In the genomic region with DNA sequence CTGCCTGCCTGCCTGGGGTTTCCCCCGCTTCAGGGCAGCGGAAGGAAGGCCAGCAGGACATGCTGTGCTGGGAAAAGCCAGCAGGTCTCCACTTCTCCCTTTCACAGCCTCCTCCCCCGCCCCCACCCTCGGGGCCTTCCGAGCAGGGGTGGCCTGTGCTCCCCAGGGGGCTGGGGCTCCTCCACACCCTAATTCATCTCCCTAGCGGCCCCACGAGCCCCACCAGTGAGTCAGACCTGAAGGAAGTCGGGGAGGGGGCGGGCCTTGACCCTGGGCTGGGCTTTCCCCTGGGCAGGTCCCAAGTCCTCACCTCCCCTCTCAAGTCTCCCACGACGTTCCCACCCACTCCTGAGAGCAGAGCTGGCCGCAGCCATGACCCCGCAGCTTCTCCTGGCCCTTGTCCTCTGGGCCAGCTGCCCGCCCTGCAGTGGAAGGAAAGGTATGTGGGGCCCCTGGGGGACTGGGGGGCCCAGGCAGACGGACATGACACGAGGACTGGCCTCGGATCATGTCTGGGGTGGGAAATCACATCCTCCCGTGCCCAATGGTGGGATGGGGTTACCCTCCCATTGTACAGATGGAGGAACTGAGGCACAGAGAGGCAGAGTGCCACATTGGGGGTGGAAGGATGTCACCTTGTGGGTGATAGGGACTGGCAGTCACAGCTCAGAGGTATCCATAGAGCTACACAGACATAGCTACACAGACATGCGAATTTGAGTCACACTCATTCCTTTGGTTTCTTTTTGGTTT, we compare ENCODE assay signal across 8 cellular contexts. TPM values are rescaled to one million over a fixed set of nuclear protein-coding genes. Genes with fewer than 3 reads are reported as not detected.
DNase-seq lines count a peak whose midpoint lies in the region; ATAC-seq, FAIRE-seq and TF ChIP-seq lines count a peak whose summit lies in the region.

A gene (plus strand): TSS at position 345 of the 753 bp plus-strand sequence. CDS start 28 bp downstream, at position 373.

- whole genome bisulfite sequencing in K562 (ENCODE audit: insufficient coverage, low coverage, missing lambda C conversion rate): 5% methylated on average over 12 of the region's 19 CpGs

- peak within 1 kb of the TSS; percentile 66; the same call in 1 of the 2 replicates for H2AFZ ChIP-seq in K562 (ENCODE audit: low read depth, low read length)

- H3K9ac ChIP-seq in K562 (ENCODE audit: insufficient read depth in 1 of 2, low read depth in 2 of 2, low read length in 2 of 2): peak within 1 kb of the TSS in 1 of 2 experiments; percentile 33; a peak in 1 of 4 replicates

- no peak for TF ChIP-seq RAD21 in K562 (CRISPR knock-in tag; conservative IDR thresholded peaks at IDR 0.05 in 1 of 2, IDR thresholded peaks at IDR 0.05 in 1 of 2)

- CTCF ChIA-PET in K562 (lab: Yijun Ruan, JAX; ENCODE audit: low intra/inter-chr PET ratio): interaction anchor here (0.6 kb wide), 1 partner anchor 355 kb away, joined by 3 read pairs; no protein-coding TSS in a partner anchor

- FAIRE-seq in K562 (lab: Jason Lieb, UNC): no peak

- peak; percentile 65 for DNase-seq in GM12864 (ENCODE audit: low read depth)
- peak; percentile 24 for DNase-seq in LHCN-M2 (ENCODE audit: low read depth)
- peak; percentile 50 to 78 (median 74) for DNase-seq in K562 (ENCODE audit: extremely low read depth in 1 of 4, low spot score in 3 of 4)
- peak; percentile 18 for DNase-seq in myocyte (ENCODE audit: low read depth)
- DNase-seq in effector memory CD4-positive, alpha-beta T cell: no peak
- no peak for DNase-seq in NCI-H2081 treated with DMSO at 0.1 percent for 48 hours (lab: John Stamatoyannopoulos, UW)
- DNase-seq in H4 (ENCODE audit: low spot score): no peak

- no peaks in the 10 kb centered on the region for H3K9me1 ChIP-seq in K562 (ENCODE audit: control insufficient read depth, insufficient read depth, low read length)

- intact Hi-C loops in K562 (cut with micrococcal nuclease): no loop called here

- peaks cover 8 to 35% of the 10 kb centered on the region in 2 experiments; a peak in 4 of 5 replicates for H3K4me1 ChIP-seq in K562 (replicated peaks in 1 of 2; ENCODE audit: control insufficient read depth in 2 of 2, insufficient read depth in 2 of 2, low read length in 2 of 2)
- no peaks in the 10 kb centered on the region for H3K4me1 ChIP-seq in effector memory CD4-positive, alpha-beta T cell (ENCODE audit: control insufficient read depth, insufficient read depth, low read length, poor library complexity, severe bottlenecking)

- no peaks in the 10 kb centered on the region for H3K36me3 ChIP-seq in K562 (ENCODE audit: control insufficient read depth, insufficient read depth, low read length)
- no peaks in the 10 kb centered on the region for H3K36me3 ChIP-seq in effector memory CD4-positive, alpha-beta T cell (ENCODE audit: control insufficient read depth, insufficient read depth, low read length)

- TF ChIP-seq CTCF in GM12864 (IDR thresholded peaks at IDR 0.05; ENCODE audit: low read depth, low read length, missing control alignments): no peak
- no peak for TF ChIP-seq CTCF in K562 (IDR thresholded peaks at IDR 0.05 in 2 of 3, conservative IDR thresholded peaks at IDR 0.05 in 1 of 3; ENCODE audit: insufficient read depth in 2 of 3, low read depth in 1 of 3, low read length in 3 of 3)

- H3K79me2 ChIP-seq in K562 (ENCODE audit: control insufficient read depth, insufficient read depth, low read length): no peaks in the 10 kb centered on the region

- no peak for TF ChIP-seq EP300 in K562 (IDR thresholded peaks at IDR 0.05; ENCODE audit: low read length)

- peaks cover 0 to 17% of the 10 kb centered on the region in 2 experiments; a peak in 2 of 5 replicates for H3K27me3 ChIP-seq in K562 (ENCODE audit: control insufficient read depth in 2 of 2, insufficient read depth in 2 of 2, low read length in 2 of 2)
- H3K27me3 ChIP-seq in effector memory CD4-positive, alpha-beta T cell (replicated peaks; ENCODE audit: control insufficient read depth, insufficient read depth, low read length, poor library complexity, severe bottlenecking): peaks cover 14% of the 10 kb centered on the region

- POLR2A ChIA-PET in K562 (lab: Yijun Ruan, JAX): interaction anchor here (0.6 to 1.1 kb wide), 2 partner anchors 8 to 15 kb away, joined by 3 read pairs; no protein-coding TSS in a partner anchor

- peak; percentile 63 for ATAC-seq in GM21529 (IDR thresholded peaks at IDR 0.05; ENCODE audit: unreplicated experiment)
- ATAC-seq in K562: peak; percentile 61

- H3K9me3 ChIP-seq in K562 (replicated peaks; ENCODE audit: control insufficient read depth, insufficient read depth, low read depth, low read length): no peaks in the 10 kb centered on the region
- no peaks in the 10 kb centered on the region for H3K9me3 ChIP-seq in effector memory CD4-positive, alpha-beta T cell (ENCODE audit: control insufficient read depth, low read length)

- no peak within 1 kb of the TSS for H3K27ac ChIP-seq in K562 (ENCODE audit: extremely low read depth, low read depth, low read length)
- H3K27ac ChIP-seq in effector memory CD4-positive, alpha-beta T cell (ENCODE audit: insufficient read depth, low read length, poor library complexity, severe bottlenecking): no peak within 1 kb of the TSS

- H3K4me2 ChIP-seq in K562 (ENCODE audit: insufficient read depth, low read length): 0 out of 2 replicates have a peak within 1 kb of the TSS, but pooled peaks have one; percentile 18

- H3K4me3 ChIP-seq in GM12864 (ENCODE audit: low read depth, low read length): peak within 1 kb of the TSS; percentile 83
- no peak within 1 kb of the TSS for H3K4me3 ChIP-seq in K562
- H3K4me3 ChIP-seq in effector memory CD4-positive, alpha-beta T cell (ENCODE audit: insufficient read depth, low read depth, low read length, poor library complexity, severe bottlenecking): no peak within 1 kb of the TSS

- no peak for TF ChIP-seq POLR2A in K562 (conservative IDR thresholded peaks at IDR 0.05)

- 0 out of 2 replicates have a peak, but pooled peaks cover 5% of the 10 kb centered on the region for H4K20me1 ChIP-seq in K562 (replicated peaks; ENCODE audit: control insufficient read depth, insufficient read depth, low read length)

- in situ Hi-C loops in K562 (cut with MboI): no loop called here

- no TSS peak for BruUV-seq in K562 (replicated peaks; lab: Mats Ljungman, UMichigan)

TF ChIP-seq in K562, 482 proteins besides CTCF, POLR2A, EP300 and RAD21 (continues in another document):
- TF ChIP-seq BCOR (IDR thresholded peaks at IDR 0.05) (peak; percentile 94), SPI1 (IDR thresholded peaks at IDR 0.05; ENCODE audit: borderline replicate concordance, low read depth, low read length) (0 out of 2 replicates have a peak, but pooled peaks have one; percentile 25), ADNP (tag; IDR thresholded peaks at IDR 0.05) (peak; percentile 74; the same call in 1 of the 2 replicates), RBM25 (IDR thresholded peaks at IDR 0.05; ENCODE audit: low read depth, low read length, severe bottlenecking) (peak; percentile 28)
- TF ChIP-seq, protein P1, sequence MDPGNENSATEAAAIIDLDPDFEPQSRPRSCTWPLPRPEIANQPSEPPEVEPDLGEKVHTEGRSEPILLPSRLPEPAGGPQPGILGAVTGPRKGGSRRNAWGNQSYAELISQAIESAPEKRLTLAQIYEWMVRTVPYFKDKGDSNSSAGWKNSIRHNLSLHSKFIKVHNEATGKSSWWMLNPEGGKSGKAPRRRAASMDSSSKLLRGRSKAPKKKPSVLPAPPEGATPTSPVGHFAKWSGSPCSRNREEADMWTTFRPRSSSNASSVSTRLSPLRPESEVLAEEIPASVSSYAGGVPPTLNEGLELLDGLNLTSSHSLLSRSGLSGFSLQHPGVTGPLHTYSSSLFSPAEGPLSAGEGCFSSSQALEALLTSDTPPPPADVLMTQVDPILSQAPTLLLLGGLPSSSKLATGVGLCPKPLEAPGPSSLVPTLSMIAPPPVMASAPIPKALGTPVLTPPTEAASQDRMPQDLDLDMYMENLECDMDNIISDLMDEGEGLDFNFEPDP (CRISPR knock-in tag; IDR thresholded peaks at IDR 0.05): no peak

RNA-seq across cellular contexts. Expression of the gene that starts here (rescaled TPM):
- total RNA-seq in LHCN-M2 (2014; rRNA removed) (0.11 TPM in 1 of 2 replicates, not detected in the other), K562 (2014; rRNA removed) (not detected in 2 replicates), K562 (2014; rRNA removed; fragmentation: Illumina TruSeq; extraction: Trizol) (not detected in 2 replicates), K562 (2015; rRNA removed; fragmentation: Illumina TruSeq; extraction: Trizol) (not detected in 2 replicates), K562 (2021) (0.22 TPM in 1 of 2 replicates, not detected in the other), myocyte (0.11 and 0.21 TPM in 2 replicates)
- 0.36 TPM for polyA plus RNA-seq in LHCN-M2 (2012)
- total RNA-seq in K562 (2011; cell fraction: chromatin; rRNA removed; ENCODE audit: low replicate concordance): not detected in 2 replicates
- 0.33 and 0.39 TPM in 2 replicates for total RNA-seq in K562 (2011; cell fraction: nucleolus; rRNA removed)
- total RNA-seq in K562 (2011; cell fraction: nucleoplasm; rRNA removed): not detected in 2 replicates
- polyA plus RNA-seq in K562 (2011; rRNA removed) (0.12 and 0.35 TPM in 2 replicates), K562 (2014; fragmentation: Illumina TruSeq; extraction: Trizol) (0.30 TPM in 1 of 2 replicates, not detected in the other), K562 (2014; fragmentation: Nextera tagmentation; extraction: Ambion mirVana) (not detected), K562 (2014; rRNA removed) (0.08 and 0.40 TPM in 2 replicates)
- 0.34 and 1.2 TPM in 2 replicates for polyA plus RNA-seq in K562 (2011; cell fraction: cytosol; rRNA removed)
- polyA plus RNA-seq in K562 (2011; cell fraction: nucleus; rRNA removed): 0.13 and 0.36 TPM in 2 replicates
- polyA plus RNA-seq in K562 (2012): 0.21 and 0.47 TPM in 2 replicates
- polyA minus RNA-seq in K562 (2011; rRNA and poly(A)+ RNA removed): not detected in 2 replicates
- not detected in 2 replicates for polyA minus RNA-seq in K562 (2011; cell fraction: cytosol; rRNA and poly(A)+ RNA removed)
- not detected in 2 replicates for polyA minus RNA-seq in K562 (2011; cell fraction: nucleus; rRNA and poly(A)+ RNA removed)
- 0.23 TPM for polyA plus RNA-seq in myocyte (2012)
- 0.33 and 1.2 TPM in 2 replicates for total RNA-seq in H4 (2014; rRNA removed; shearing (Covaris generic))

Comparison
In these comparisons a context has a peak if more than half of its experiments do, and no peak if none do; other contexts are left out.
1. Peak in DNase-seq in LHCN-M2; RNA of the gene not detected or under 1 TPM.
2. Peak in DNase-seq in myocyte; RNA of the gene not detected or under 1 TPM.
3. DNase-seq: peak in GM12864 (single experiment) and K562 (4 of 4); none in effector memory CD4-positive, alpha-beta T cell (0 of 3), NCI-H2081 treated with DMSO at 0.1 percent for 48 hours (single experiment) and H4 (single experiment).